In the genomic region with DNA sequence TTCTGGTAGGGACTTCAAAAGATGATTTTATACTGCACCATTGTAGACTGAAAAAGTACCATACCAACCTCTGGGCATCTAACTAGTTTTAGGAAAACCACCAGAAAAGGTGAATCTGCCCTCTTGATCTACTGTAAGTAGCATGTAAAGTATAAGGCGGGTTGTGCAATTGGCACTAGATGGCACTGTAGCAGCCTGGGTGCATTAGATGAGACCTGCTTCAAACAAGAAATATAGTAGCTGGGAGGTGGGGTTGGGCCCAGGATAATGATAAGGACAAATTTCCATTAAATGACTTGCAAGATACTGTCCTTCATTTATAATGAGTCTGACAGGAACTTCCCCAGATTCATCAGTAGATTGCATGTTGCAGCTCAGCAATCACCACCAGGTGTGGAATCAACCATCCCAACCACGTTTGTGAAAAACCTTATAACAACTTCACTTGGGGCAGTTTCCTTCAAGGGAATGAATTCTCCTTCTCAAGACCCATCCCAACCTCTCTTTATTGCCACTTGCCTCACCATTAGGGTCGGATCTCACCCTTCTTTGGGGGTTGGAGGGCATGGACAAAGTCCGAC, we compare ENCODE assay signal across 9 cellular contexts. TPM values are rescaled to one million over a fixed set of nuclear protein-coding genes. Genes with fewer than 3 reads are reported as not detected.
DNase-seq lines count a peak whose midpoint lies in the region; ATAC-seq and TF ChIP-seq lines count a peak whose summit lies in the region.
"Had no signal": no experiment of that assay in that cellular context is flagged by ENCODE, and none has a peak within 500 bp of the region (broad histone marks: within the 10 kb centered on the region; RNA-seq: fewer than 3 reads in every experiment).

No MANE protein-coding gene starts in this region.

- TF ChIP-seq POLR2A in gastroesophageal sphincter (IDR thresholded peaks at IDR 0.05) = no peak

- H3K4me3 ChIP-seq in HL-60 (replicated peaks; ENCODE audit: insufficient read depth, low read length) (no peak overlapping the region), fibroblast of villous mesenchyme (ENCODE audit: low read depth, low read length) (no peak overlapping the region), gastroesophageal sphincter (no peak overlapping the region)

- TF ChIP-seq EP300 in gastroesophageal sphincter (IDR thresholded peaks at IDR 0.05) = no peak

- peak; percentile 75 for TF ChIP-seq CTCF in HL-60 (IDR thresholded peaks at IDR 0.05; ENCODE audit: insufficient read depth, low read length)
- TF ChIP-seq CTCF in fibroblast of villous mesenchyme (IDR thresholded peaks at IDR 0.05; ENCODE audit: insufficient read depth, low read depth, low read length) = peak; percentile 59
- peak in 2 of 4 experiments; percentile 3 to 33 for TF ChIP-seq CTCF in gastroesophageal sphincter (IDR thresholded peaks at IDR 0.05)

- ATAC-seq in T-cell (replicated peaks in 1 of 4) = peak; percentile 36 to 73 (median 64)
- no peak for ATAC-seq in GM21529 (IDR thresholded peaks at IDR 0.05; ENCODE audit: unreplicated experiment)
- no peak for ATAC-seq in gastroesophageal sphincter
- no peak for ATAC-seq in HG02885 (IDR thresholded peaks at IDR 0.05; ENCODE audit: poor library complexity, unreplicated experiment)

- WGBS in gastroesophageal sphincter (ENCODE audit: low coverage in 1 of 2), 2 donors = 76 to 90% methylated on average over 4 of the region's 4 CpGs

- H3K27me3 Mint-ChIP-seq in T-cell = peaks cover 0 to 1% of the 10 kb centered on the region in 2 donors

- H3K27ac ChIP-seq in HL-60 (replicated peaks) (no peak overlapping the region), gastroesophageal sphincter (no peak overlapping the region)

- DNase-seq in COLO668 (lab: John Stamatoyannopoulos, UW; ENCODE audit: unreplicated experiment) = peak; percentile 22
- peak; percentile 45 to 56 for DNase-seq in HL-60 (ENCODE audit: low read depth in 1 of 2, low spot score in 1 of 2)
- DNase-seq in T-cell = peak in 25 of 34 experiments; percentile 9 to 52 (median 39)
- DNase-seq in fibroblast of villous mesenchyme (ENCODE audit: low read depth) = peak; percentile 58
- no peak for DNase-seq in DMS53 treated with DMSO at 0.1 percent for 48 hours (lab: John Stamatoyannopoulos, UW; ENCODE audit: unreplicated experiment)
- DNase-seq: left cardiac atrium had no signal

- H3K36me3 Mint-ChIP-seq in T-cell = peaks cover 7% of the 10 kb centered on the region

- H3K9me3 ChIP-seq in gastroesophageal sphincter = peaks cover 0 to 10% (median 0%) of the 10 kb centered on the region in 3 donors

- H3K27ac Mint-ChIP-seq in T-cell = no peak overlapping the region

- peaks cover 3 to 14% (median 3%) of the 10 kb centered on the region in 3 donors for H3K9me3 Mint-ChIP-seq in T-cell

- H3K4me1 Mint-ChIP-seq in T-cell = peaks cover 36 to 53% (median 46%) of the 10 kb centered on the region in 3 donors

- no peaks in the 10 kb centered on the region for H3K36me3 ChIP-seq in gastroesophageal sphincter

- no peak overlapping the region for H3K4me3 Mint-ChIP-seq in T-cell

- H3K4me1 ChIP-seq in gastroesophageal sphincter = no peaks in the 10 kb centered on the region

- CTCF ChIA-PET in T-cell (lab: Charles Lee) = interaction anchor here (0.5 to 9.3 kb wide), 30 partner anchors 10 to 173 kb away, joined by 3 to 140 read pairs (median 3); a partner anchor contains a TSS

- POLR2A ChIA-PET in T-cell (lab: Charles Lee) = no interaction called here

- H3K27me3 ChIP-seq in HL-60 (ENCODE audit: insufficient read depth, poor library complexity, severe bottlenecking) (peaks cover 4% of the 10 kb centered on the region), gastroesophageal sphincter (no peaks in the 10 kb centered on the region)

RNA-seq across cellular contexts. Expression of a gene that starts 37.3 kb away (rescaled TPM):
- total RNA-seq in T-cell (1 to 10 TPM in 1 of 5 donors, under 1 TPM in 2, not detected in 2; 0.19 to 1.1 (median 0.26) TPM), fibroblast of villous mesenchyme (under 0.01 TPM in 1 of 2 replicates, not detected in the other), gastroesophageal sphincter (1 to 10 TPM in 3 of 4 donors, under 1 TPM in 1; 0.45 to 9.3 (median 2.3) TPM)

RNA-seq across cellular contexts. Expression of a gene that starts 39.0 kb away (rescaled TPM):
- total RNA-seq in T-cell (not detected), fibroblast of villous mesenchyme (0.97 and 1.7 TPM in 2 replicates), gastroesophageal sphincter (under 1 TPM in 1 of 4 donors, not detected in 3; 0.27 TPM)
- total RNA-seq: left cardiac atrium had no signal

RNA-seq across cellular contexts. Expression of a gene that starts 55.8 kb away (rescaled TPM):
- total RNA-seq in T-cell (not detected), fibroblast of villous mesenchyme (0.32 and 0.86 TPM in 2 replicates), gastroesophageal sphincter (not detected)
- total RNA-seq: left cardiac atrium had no signal

Comparison
In these comparisons a context has a peak if more than half of its experiments do, and no peak if none do; other contexts are left out.
1. ATAC-seq: peak in T-cell (4 of 4); none in GM21529 (single experiment), gastroesophageal sphincter (single experiment) and HG02885 (single experiment).